ENCODE assay signal across 8 cellular contexts in the genomic region with DNA sequence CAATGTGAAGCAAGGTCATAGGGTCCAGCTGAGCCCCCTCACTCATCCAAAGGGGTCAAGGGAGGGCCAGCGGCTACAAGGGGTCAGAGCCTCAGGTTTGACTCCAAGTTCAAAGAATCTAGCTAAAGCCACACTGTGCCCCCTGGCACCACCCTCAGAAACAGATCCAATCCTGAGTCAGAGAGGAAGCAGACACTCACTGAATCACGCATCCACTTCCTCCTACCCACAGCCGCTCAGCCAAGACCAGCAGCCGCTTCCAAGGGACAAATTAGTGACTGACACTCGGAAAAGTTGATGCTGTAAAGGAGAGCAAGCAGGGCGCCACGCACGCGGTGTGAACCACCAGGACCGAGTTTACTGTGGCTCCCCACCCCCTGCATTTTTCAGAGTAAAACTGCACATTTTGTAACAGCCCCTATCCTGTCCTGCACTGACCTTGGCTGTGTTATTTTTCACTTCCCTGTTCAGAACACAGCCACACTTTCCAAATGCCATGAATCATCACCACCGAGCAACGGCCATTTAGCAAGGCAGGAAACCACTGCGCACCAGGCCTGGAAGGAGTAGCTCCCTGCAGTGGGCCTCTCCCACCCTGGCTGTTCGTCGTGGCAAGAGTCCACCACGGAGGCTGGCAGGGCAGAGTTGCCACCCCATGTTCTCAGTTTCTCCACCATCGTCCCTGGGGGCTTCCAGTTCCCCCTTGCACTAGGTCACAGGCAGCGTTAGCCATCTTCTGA.
DNase-seq lines count a peak whose midpoint lies in the region; ATAC-seq, FAIRE-seq and TF ChIP-seq lines count a peak whose summit lies in the region.

No MANE protein-coding gene starts in this region.

- no peaks in the 10 kb centered on the region for H3K27me3 Mint-ChIP-seq in activated B cell treated with CpG ODN at 0.5 μM for 24 hours

- no peaks in the 10 kb centered on the region for H3K36me3 Mint-ChIP-seq in activated B cell treated with CpG ODN at 0.5 μM for 24 hours (ENCODE audit: low read depth)

- peak overlapping the region; percentile 77 for H3K4me3 Mint-ChIP-seq in activated B cell treated with CpG ODN at 0.5 μM for 24 hours

- no peak for FAIRE-seq in bronchial epithelial cell (lab: Jason Lieb, UNC)

- intact Hi-C loops in activated B cell treated with CpG ODN at 0.5 μM for 24 hours (cut with micrococcal nuclease) (loop anchor here (1.0 kb wide), 1 partner anchor 459 kb away; no protein-coding TSS in a partner anchor), lower leg skin (cut with DNase I; ENCODE audit: low total_unique reads) (loop anchor here (10.0 kb wide), 1 partner anchor 376 kb away; no protein-coding TSS in a partner anchor)

- POLR2A ChIA-PET in activated B cell treated with CpG ODN at 0.5 μM for 24 hours (lab: Charles Lee), result interaction anchor here (0.6 to 7.8 kb wide), 29 partner anchors 9 to 485 kb away, joined by 3 to 214 read pairs (median 7); a partner anchor contains a TSS

- CTCF ChIA-PET in activated B cell treated with CpG ODN at 0.5 μM for 24 hours (lab: Charles Lee), result interaction anchor here (1.0 to 4.2 kb wide), 6 partner anchors 10 to 103 kb away, joined by 3 to 31 read pairs (median 6); no protein-coding TSS in a partner anchor

- no peak for TF ChIP-seq POLR2A in lower leg skin (IDR thresholded peaks at IDR 0.05)

- no peak for TF ChIP-seq CTCF in HL-60 (IDR thresholded peaks at IDR 0.05; ENCODE audit: insufficient read depth, low read length)
- no peak for TF ChIP-seq CTCF in activated B cell treated with CpG ODN at 0.5 μM for 24 hours (IDR thresholded peaks at IDR 0.05)
- TF ChIP-seq CTCF in bronchial epithelial cell (IDR thresholded peaks at IDR 0.05; ENCODE audit: insufficient read depth, low read length, severe bottlenecking), result no peak
- TF ChIP-seq CTCF in lower leg skin (IDR thresholded peaks at IDR 0.05), result no peak

- no peaks in the 10 kb centered on the region for H3K36me3 ChIP-seq in bronchial epithelial cell (ENCODE audit: control insufficient read depth, insufficient read depth, low read length)

- H3K4me1 Mint-ChIP-seq in activated B cell treated with CpG ODN at 0.5 μM for 24 hours, result peaks cover 83% of the 10 kb centered on the region

- no peaks in the 10 kb centered on the region for H3K9me3 Mint-ChIP-seq in activated B cell treated with CpG ODN at 0.5 μM for 24 hours

- H3K27ac Mint-ChIP-seq in activated B cell treated with CpG ODN at 0.5 μM for 24 hours, result peak overlapping the region; percentile 93

- H3K27ac ChIP-seq in HL-60 (replicated peaks), result peak overlapping the region; percentile 99

- peak overlapping the region; percentile 16 for H3K4me3 ChIP-seq in HL-60 (replicated peaks; ENCODE audit: insufficient read depth, low read length)
- H3K4me3 ChIP-seq in bronchial epithelial cell (ENCODE audit: low read depth, low read length), result no peak overlapping the region
- H3K4me3 ChIP-seq in lower leg skin (ENCODE audit: low read depth, poor library complexity, severe bottlenecking), result no peak overlapping the region

- DNase-seq in HL-60 (ENCODE audit: low read depth in 1 of 2, low spot score in 1 of 2), result peak; percentile 96 to 99
- DNase-seq in activated B cell treated with CpG ODN at 0.5 μM for 24 hours, result peak; percentile 58
- DNase-seq in bronchial epithelial cell (ENCODE audit: low read depth), result peak; percentile 93
- DNase-seq in lower leg skin (ENCODE audit: low spot score in 2 of 2), result peak; percentile 90 to 96
- peak; percentile 67 to 77 for DNase-seq in stimulated activated CD4-positive, alpha-beta T cell treated with anti-CD3 and anti-CD28 coated beads, Interleukin-4, amount 100 ng/mL, for 48 hours (ENCODE audit: low read depth in 2 of 2)
- no peak for DNase-seq in NCI-H2029 treated with DMSO at 0.1 percent for 48 hours (lab: John Stamatoyannopoulos, UW)
- no peak for DNase-seq in HuH-7.5 (ENCODE audit: low spot score)

- WGBS in lower leg skin, 2 donors, result 43 to 45% methylated on average over 18 of the region's 18 CpGs

- H3K27me3 ChIP-seq in HL-60 (ENCODE audit: insufficient read depth, poor library complexity, severe bottlenecking) (no peaks in the 10 kb centered on the region), bronchial epithelial cell (ENCODE audit: control insufficient read depth, insufficient read depth, low read length) (no peaks in the 10 kb centered on the region)

- ATAC-seq in GM19023 (IDR thresholded peaks at IDR 0.05; ENCODE audit: unreplicated experiment), result peak; percentile 25
- peak; percentile 69 for ATAC-seq in activated B cell treated with CpG ODN at 0.5 μM for 24 hours (ENCODE audit: low read depth)

Comparison
In these comparisons a context has a peak if more than half of its experiments do, and no peak if none do; other contexts are left out.
1. DNase-seq: peak in HL-60 (2 of 2), activated B cell treated with CpG ODN at 0.5 μM for 24 hours (single experiment), bronchial epithelial cell (single experiment), lower leg skin (2 of 2) and stimulated activated CD4-positive, alpha-beta T cell treated with anti-CD3 and anti-CD28 coated beads, Interleukin-4, amount 100 ng/mL, for 48 hours (2 of 2); none in NCI-H2029 treated with DMSO at 0.1 percent for 48 hours (single experiment) and HuH-7.5 (single experiment).